ENCODE assay signal across 14 cellular contexts in the genomic region with DNA sequence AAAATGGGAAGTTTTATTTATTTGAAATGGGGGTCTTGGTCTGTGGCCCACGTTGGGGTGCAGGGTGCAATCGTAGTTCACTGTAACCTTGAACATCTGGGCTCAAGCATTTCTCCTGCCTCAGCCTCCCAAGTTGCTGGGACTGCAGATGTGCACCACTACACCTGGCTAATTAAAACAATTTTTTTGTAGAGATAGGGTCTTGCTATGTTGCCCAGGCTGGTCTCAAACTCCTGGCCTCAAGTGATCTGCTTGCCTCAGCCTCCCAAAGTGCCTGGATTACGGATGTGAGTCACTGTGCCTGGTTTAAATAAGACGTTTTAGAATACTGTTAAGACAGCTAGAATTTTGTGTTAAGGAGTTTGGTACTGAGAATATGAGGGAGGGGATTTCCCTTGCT. TPM values are rescaled to one million over a fixed set of nuclear protein-coding genes. Genes with fewer than 3 reads are reported as not detected.
DNase-seq lines count a peak whose midpoint lies in the region; ATAC-seq and TF ChIP-seq lines count a peak whose summit lies in the region.
"Had no signal": no experiment of that assay in that cellular context is flagged by ENCODE, and none has a peak within 500 bp of the region (broad histone marks: within the 10 kb centered on the region; RNA-seq: fewer than 3 reads in every experiment).

No MANE protein-coding gene starts in this region.

- peaks cover 54 to 95% (median 94%) of the 10 kb centered on the region in 4 donors for H3K36me3 ChIP-seq in stomach

- H3K9me3 ChIP-seq in T-helper 17 cell (ENCODE audit: control insufficient read depth, low read length, poor library complexity, severe bottlenecking) (no peaks in the 10 kb centered on the region), stomach (no peaks in the 10 kb centered on the region)
- H3K9me3 ChIP-seq: A549, BE2C had no signal

- peak overlapping the region; percentile 76 for H3K27ac Mint-ChIP-seq in activated naive CD4-positive, alpha-beta T cell treated with anti-CD3 and anti-CD28 coated beads for 36 hours
- peak overlapping the region; percentile 66 for H3K27ac Mint-ChIP-seq in T-helper 17 cell
- peak overlapping the region; percentile 53 for H3K27ac Mint-ChIP-seq in activated T-helper 17 cell treated with anti-CD3 and anti-CD28 coated beads, Interleukin-2, amount 50 U/mL, for 72 hours

- TF ChIP-seq EP300 in stomach (IDR thresholded peaks at IDR 0.05): no peak

- DNase-seq in activated naive CD4-positive, alpha-beta T cell treated with anti-CD3 and anti-CD28 coated beads for 36 hours: no peak
- DNase-seq in activated naive CD4-positive, alpha-beta T cell treated with Interleukin-2 at 50 U/mL for 16 hours: no peak
- DNase-seq in T-helper 17 cell (no peak), stomach (no peak), NK-92 (lab: John Stamatoyannopoulos, UW; ENCODE audit: unreplicated experiment) (no peak)
- DNase-seq: BE2C; CD4-positive, alpha-beta memory T cell; DMS79 treated with DMSO at 0.1 percent for 48 hours; EL; GM23248 had no signal

- CTCF ChIA-PET in activated naive CD4-positive, alpha-beta T cell treated with anti-CD3 and anti-CD28 coated beads for 36 hours (lab: Charles Lee): interaction anchor here (0.8 to 5.7 kb wide), 5 partner anchors 12 to 297 kb away, joined by 3 to 96 read pairs (median 9); a partner anchor contains a TSS

- no peaks in the 10 kb centered on the region for H3K27me3 Mint-ChIP-seq in activated naive CD4-positive, alpha-beta T cell treated with anti-CD3 and anti-CD28 coated beads for 36 hours (ENCODE audit: low read depth)
- H3K27me3 Mint-ChIP-seq in T-helper 17 cell: no peaks in the 10 kb centered on the region
- no peaks in the 10 kb centered on the region for H3K27me3 Mint-ChIP-seq in activated T-helper 17 cell treated with anti-CD3 and anti-CD28 coated beads, Interleukin-2, amount 50 U/mL, for 72 hours
- H3K27me3 Mint-ChIP-seq: CD4-positive, alpha-beta memory T cell had no signal

- H3K27me3 ChIP-seq in stomach: no peaks in the 10 kb centered on the region
- H3K27me3 ChIP-seq: BE2C had no signal

- no peak for ATAC-seq in T-helper 17 cell
- ATAC-seq in activated T-helper 17 cell treated with anti-CD3 and anti-CD28 coated beads, Interleukin-2, amount 50 U/mL, for 72 hours (replicated peaks): peak; percentile 57
- ATAC-seq: A549, HepG2 had no signal

- no peak overlapping the region for H3K4me3 Mint-ChIP-seq in activated naive CD4-positive, alpha-beta T cell treated with anti-CD3 and anti-CD28 coated beads for 36 hours
- no peak overlapping the region for H3K4me3 Mint-ChIP-seq in T-helper 17 cell
- no peak overlapping the region for H3K4me3 Mint-ChIP-seq in activated T-helper 17 cell treated with anti-CD3 and anti-CD28 coated beads, Interleukin-2, amount 50 U/mL, for 72 hours
- H3K4me3 Mint-ChIP-seq: CD4-positive, alpha-beta memory T cell had no signal

- TF ChIP-seq POLR2A in stomach (IDR thresholded peaks at IDR 0.05): no peak

- H3K4me1 ChIP-seq in stomach: no peaks in the 10 kb centered on the region
- H3K4me1 ChIP-seq: BE2C had no signal

- no peak overlapping the region for H3K4me3 ChIP-seq in stomach
- H3K4me3 ChIP-seq: A549, GM23248 had no signal

- 93 to 94% (median 93%) methylated on average over 4 of the region's 4 CpGs for WGBS in stomach, 5 donors

- H3K4me1 Mint-ChIP-seq in activated naive CD4-positive, alpha-beta T cell treated with anti-CD3 and anti-CD28 coated beads for 36 hours (ENCODE audit: low read depth): peaks cover 44% of the 10 kb centered on the region
- H3K4me1 Mint-ChIP-seq in T-helper 17 cell: peaks cover 24% of the 10 kb centered on the region
- peaks cover 15% of the 10 kb centered on the region for H3K4me1 Mint-ChIP-seq in activated T-helper 17 cell treated with anti-CD3 and anti-CD28 coated beads, Interleukin-2, amount 50 U/mL, for 72 hours

- TF ChIP-seq CTCF in stomach (IDR thresholded peaks at IDR 0.05): no peak

- intact Hi-C loops in activated naive CD4-positive, alpha-beta T cell treated with anti-CD3 and anti-CD28 coated beads for 36 hours (cut with micrococcal nuclease): loop anchor here (2.0 to 5.0 kb wide), 3 partner anchors 65 to 417 kb away; a partner anchor contains a TSS
- intact Hi-C loops in stomach (cut with DNase I; ENCODE audit: low total_unique reads): no loop called here

- no peaks in the 10 kb centered on the region for H3K9me3 Mint-ChIP-seq in activated naive CD4-positive, alpha-beta T cell treated with anti-CD3 and anti-CD28 coated beads for 36 hours
- H3K9me3 Mint-ChIP-seq in activated T-helper 17 cell treated with anti-CD3 and anti-CD28 coated beads, Interleukin-2, amount 50 U/mL, for 72 hours: no peaks in the 10 kb centered on the region
- H3K9me3 Mint-ChIP-seq: CD4-positive, alpha-beta memory T cell had no signal

- peaks cover 64% of the 10 kb centered on the region for H3K36me3 Mint-ChIP-seq in activated naive CD4-positive, alpha-beta T cell treated with anti-CD3 and anti-CD28 coated beads for 36 hours (ENCODE audit: low read depth)
- H3K36me3 Mint-ChIP-seq in T-helper 17 cell (ENCODE audit: low read depth): peaks cover 14% of the 10 kb centered on the region
- peaks cover 97% of the 10 kb centered on the region for H3K36me3 Mint-ChIP-seq in activated T-helper 17 cell treated with anti-CD3 and anti-CD28 coated beads, Interleukin-2, amount 50 U/mL, for 72 hours (ENCODE audit: low read depth)

- H3K27ac ChIP-seq in stomach: no peak overlapping the region
- H3K27ac ChIP-seq: A549, C4-2B, GM23248 had no signal

RNA-seq across cellular contexts. Expression of a gene that starts 15.7 kb away (rescaled TPM):
- total RNA-seq in activated naive CD4-positive, alpha-beta T cell treated with anti-CD3 and anti-CD28 coated beads for 36 hours: 100 to 1,000 TPM; 132 to 145 TPM
- total RNA-seq in T-helper 17 cell (10 to 100 TPM; 66.1 to 81.7 TPM), stomach (100 to 1,000 TPM in 1 of 5 donors, 10 to 100 TPM in 4; 21.0 to 131 (median 36.5) TPM)
- 100 to 1,000 TPM; 108 to 161 TPM for total RNA-seq in activated T-helper 17 cell treated with anti-CD3 and anti-CD28 coated beads, Interleukin-2, amount 50 U/mL, for 72 hours
- 10 to 100 TPM; 29.6 to 30.4 (median 30.1) TPM for polyA plus RNA-seq in stomach

RNA-seq across cellular contexts. Expression of a gene that starts 26.7 kb away (rescaled TPM):
- total RNA-seq in activated naive CD4-positive, alpha-beta T cell treated with anti-CD3 and anti-CD28 coated beads for 36 hours: 10 to 100 TPM; 50.6 to 52.1 TPM
- total RNA-seq in T-helper 17 cell: 1 to 10 TPM; 8.0 to 8.2 TPM
- total RNA-seq in activated T-helper 17 cell treated with anti-CD3 and anti-CD28 coated beads, Interleukin-2, amount 50 U/mL, for 72 hours: 10 to 100 TPM in 1 of 2 donors, 1 to 10 TPM in 1; 3.6 to 13.0 TPM
- 1 to 10 TPM in 3 of 5 donors, under 1 TPM in 1, not detected in 1; 0.45 to 2.6 (median 1.9) TPM for total RNA-seq in stomach
- 1 to 10 TPM in 1 of 3 donors, under 1 TPM in 1, not detected in 1; 0.37 to 1.9 TPM for polyA plus RNA-seq in stomach
